Comparison of ENCODE assay signal across 8 cellular contexts in the genomic region with DNA sequence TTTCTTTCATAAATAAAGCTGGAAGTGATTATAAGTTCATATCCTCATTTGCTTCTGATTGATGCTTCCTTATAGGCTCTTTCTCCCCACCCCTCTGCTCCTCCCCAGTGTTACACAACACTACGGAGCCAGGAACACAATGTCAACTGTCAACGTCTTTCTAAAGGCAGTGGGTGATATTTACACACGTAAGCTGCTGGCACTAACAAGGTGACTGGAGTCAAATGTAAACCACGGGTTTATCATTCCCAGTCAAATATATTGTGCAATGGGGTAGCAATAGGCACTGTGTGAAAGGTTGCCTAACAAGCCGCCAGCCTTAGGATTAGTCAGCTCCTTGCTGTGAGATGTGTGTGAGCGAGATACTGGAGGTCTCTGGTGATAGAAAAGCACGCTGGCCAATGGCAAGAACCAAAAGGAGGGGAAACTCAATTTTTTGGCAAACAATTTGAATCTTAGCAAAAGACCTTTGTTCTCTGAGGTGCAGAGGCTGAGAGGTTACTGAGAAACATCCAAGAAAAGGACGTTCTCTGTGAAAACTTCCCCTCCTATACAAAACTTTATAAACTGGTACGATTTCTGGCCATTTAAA. TPM values are rescaled to one million over a fixed set of nuclear protein-coding genes. Genes with fewer than 3 reads are reported as not detected.
DNase-seq lines count a peak whose midpoint lies in the region; ATAC-seq and TF ChIP-seq lines count a peak whose summit lies in the region.

No MANE protein-coding gene starts in this region.

- no peak overlapping the region for H3K4me3 ChIP-seq in cardiac fibroblast (replicated peaks in 1 of 2; ENCODE audit: low read depth in 2 of 2, low read length in 2 of 2)
- no peak overlapping the region for H3K4me3 ChIP-seq in left lung
- no peak overlapping the region for H3K4me3 ChIP-seq in MM.1S (ENCODE audit: low read length)
- H3K4me3 ChIP-seq in CD8-positive, alpha-beta T cell (ENCODE audit: low read depth, low read length): no peak overlapping the region

- intact Hi-C loops in left lung (cut with DNase I): no loop called here
- intact Hi-C loops in CD8-positive, alpha-beta T cell (cut with DNase I, micrococcal nuclease): no loop called here

- TF ChIP-seq CTCF in cardiac fibroblast (IDR thresholded peaks at IDR 0.05; ENCODE audit: low read depth, low read length) (no peak), left lung (IDR thresholded peaks at IDR 0.05) (no peak), MM.1S (IDR thresholded peaks at IDR 0.05; ENCODE audit: low read length) (no peak)
- TF ChIP-seq CTCF in CD8-positive, alpha-beta T cell (IDR thresholded peaks at IDR 0.05): no peak

- no peaks in the 10 kb centered on the region for H3F3A ChIP-seq in MM.1S (ENCODE audit: insufficient read depth, low read length)

- H3K9me2 ChIP-seq in MM.1S (replicated peaks; ENCODE audit: insufficient read depth, low read length): no peaks in the 10 kb centered on the region

- no peak overlapping the region for H3K27ac Mint-ChIP-seq in CD8-positive, alpha-beta T cell

- no peaks in the 10 kb centered on the region for H3K36me3 Mint-ChIP-seq in CD8-positive, alpha-beta T cell

- H3K4me1 Mint-ChIP-seq in CD8-positive, alpha-beta T cell (ENCODE audit: low read depth): no peaks in the 10 kb centered on the region

- H3K27me3 Mint-ChIP-seq in CD8-positive, alpha-beta T cell (ENCODE audit: low read depth): peaks cover 7% of the 10 kb centered on the region

- H3K9me3 ChIP-seq in left lung (no peaks in the 10 kb centered on the region), MM.1S (replicated peaks; ENCODE audit: insufficient read depth, low read length) (no peaks in the 10 kb centered on the region)
- H3K9me3 ChIP-seq in CD8-positive, alpha-beta T cell (ENCODE audit: low read length): no peaks in the 10 kb centered on the region

- H3K4me2 ChIP-seq in MM.1S (ENCODE audit: low read depth, low read length): no peak overlapping the region

- H3K27ac ChIP-seq in left lung (peak overlapping the region; percentile 50 to 53), MM.1S (ENCODE audit: low read length) (no peak overlapping the region)
- no peak overlapping the region for H3K27ac ChIP-seq in CD8-positive, alpha-beta T cell (ENCODE audit: low read depth, low read length)

- H3K4me3 Mint-ChIP-seq in CD8-positive, alpha-beta T cell: no peak overlapping the region

- H3K27me3 ChIP-seq in left lung (no peaks in the 10 kb centered on the region), MM.1S (replicated peaks; ENCODE audit: insufficient read depth, low read length) (no peaks in the 10 kb centered on the region)
- H3K27me3 ChIP-seq in CD8-positive, alpha-beta T cell (ENCODE audit: insufficient read depth, low read length): no peaks in the 10 kb centered on the region

- H3K9me3 Mint-ChIP-seq in CD8-positive, alpha-beta T cell: no peaks in the 10 kb centered on the region

- POLR2A ChIA-PET in CD8-positive, alpha-beta T cell (lab: Charles Lee): interaction anchor here (0.5 kb wide), 1 partner anchor 16 kb away, joined by 3 read pairs; no protein-coding TSS in a partner anchor

- CTCF ChIA-PET in CD8-positive, alpha-beta T cell (lab: Charles Lee): no interaction called here

- H3K36me3 ChIP-seq in left lung: no peaks in the 10 kb centered on the region
- H3K36me3 ChIP-seq in MM.1S (replicated peaks; ENCODE audit: insufficient read depth, low read length): no peaks in the 10 kb centered on the region
- no peaks in the 10 kb centered on the region for H3K36me3 ChIP-seq in CD8-positive, alpha-beta T cell (ENCODE audit: insufficient read depth, low read length)

- no peaks in the 10 kb centered on the region for H3K79me2 ChIP-seq in MM.1S (ENCODE audit: low read length)

- no peak overlapping the region for H3K9ac ChIP-seq in MM.1S (ENCODE audit: low read length)

- peaks cover 0 to 15% of the 10 kb centered on the region in 2 donors for H3K4me1 ChIP-seq in left lung
- no peaks in the 10 kb centered on the region for H3K4me1 ChIP-seq in MM.1S (ENCODE audit: low read length)
- no peaks in the 10 kb centered on the region for H3K4me1 ChIP-seq in CD8-positive, alpha-beta T cell (ENCODE audit: insufficient read depth, low read length)

- no peak overlapping the region for H2AFZ ChIP-seq in MM.1S (ENCODE audit: low read length)

- peak; percentile 89 for DNase-seq in GM03348 (ENCODE audit: low spot score)
- peak; percentile 99 for DNase-seq in NCI-H460 (ENCODE audit: extremely low read depth, low read depth)
- DNase-seq in cardiac fibroblast (ENCODE audit: low read depth in 2 of 2): peak; percentile 98 to 99
- DNase-seq in left lung: peak in 1 of 2 donors; percentile 77
- DNase-seq in ureter (ENCODE audit: low spot score): peak; percentile 79
- DNase-seq in MM.1S: no peak
- DNase-seq in CD8-positive, alpha-beta T cell: no peak

- peak; percentile 97 for ATAC-seq in left lung
- no peak for ATAC-seq in HG03354 (IDR thresholded peaks at IDR 0.05; ENCODE audit: poor library complexity, severe bottlenecking, unreplicated experiment)
- ATAC-seq in CD8-positive, alpha-beta T cell: no peak

- no peaks in the 10 kb centered on the region for H4K20me1 ChIP-seq in MM.1S (ENCODE audit: insufficient read depth, low read length)

RNA-seq across cellular contexts. Expression of gene HECTD1, which starts 22.1 kb away (rescaled TPM):
- 143 and 177 TPM in 2 replicates for total RNA-seq in NCI-H460 (2014; rRNA removed; shearing (Covaris generic))
- polyA plus RNA-seq in NCI-H460 (2014; cell fraction: nucleus; rRNA removed): 103 and 114 TPM in 2 replicates
- total RNA-seq in left lung (100 to 1,000 TPM; 160 to 165 TPM), ureter (212 TPM)
- total RNA-seq in CD8-positive, alpha-beta T cell: 100 to 1,000 TPM; 148 to 152 TPM

Comparison
In these comparisons a context has a peak if more than half of its experiments do, and no peak if none do; other contexts are left out.
1. DNase-seq: peak in GM03348 (single experiment), NCI-H460 (single experiment), cardiac fibroblast (2 of 2) and ureter (single experiment); none in MM.1S (single experiment) and CD8-positive, alpha-beta T cell (0 of 7).
2. H3K27ac ChIP-seq: peak in left lung (2 of 2); none in MM.1S (single experiment) and CD8-positive, alpha-beta T cell (single experiment).